In genomic region chr7:46099091-46099490, GRCh38 we compare ENCODE assay signal across 33 cellular contexts.
"Had no signal": no experiment of that assay in that cellular context is flagged by ENCODE, and none has a peak within 500 bp of the region (broad histone marks: within the 10 kb centered on the region; RNA-seq: fewer than 3 reads in every experiment).

No MANE protein-coding gene starts in this region.

- ATAC-seq: activated CD8-positive, alpha-beta T cell treated with anti-CD3 and anti-CD28 coated beads for 36 hours; activated T-cell treated with anti-CD3 and anti-CD28 coated beads, Interleukin-2, amount 50 U/mL, for 72 hours; activated T-helper 17 cell treated with anti-CD3 and anti-CD28 coated beads, Interleukin-2, amount 50 U/mL, for 72 hours had no signal

- DNase-seq: activated CD4-positive, alpha-beta T cell treated with anti-CD3 and anti-CD28 coated beads for 1 hour; activated CD4-positive, alpha-beta T cell treated with anti-CD3 and anti-CD28 coated beads, Interleukin-2, amount 10 ng/mL, durations not matched to agents 24 days and 14 days; activated CD4-positive, alpha-beta T cell treated with anti-CD3 and anti-CD28 coated beads, Interleukin-2, amount 50 U/mL, for 4 hours; activated CD4-positive, CD25-positive, alpha-beta regulatory T cell; activated CD8-positive, alpha-beta T cell treated with anti-CD3 and anti-CD28 coated beads for 36 hours; activated effector memory CD4-positive, alpha-beta T cell treated with anti-CD3 and anti-CD28 coated beads, Interleukin-2, amount 50 U/mL, for 16 hours; activated naive CD4-positive, alpha-beta T cell; activated naive CD4-positive, alpha-beta T cell treated with anti-CD3 and anti-CD28 coated beads, Interleukin-2, amount 50 U/mL, for 16 hours; activated naive CD8-positive, alpha-beta T cell treated with anti-CD3 and anti-CD28 coated beads for 36 hours; activated T-cell treated with anti-CD3 and anti-CD28 coated beads, Interleukin-2, amount 50 U/mL, for 1 hour; activated T-cell treated with anti-CD3 and anti-CD28 coated beads, Interleukin-2, amount 50 U/mL, for 72 hours; amygdala; Kasumi-1; KG1; MG63; NCI-H1048; NCI-H1105 treated with DMSO at 0.1 percent for 48 hours; NCI-H146; NCI-H187; NCI-H2029 treated with DMSO at 0.1 percent for 48 hours; NCI-H2107; NCI-H2171; NCI-H510A; NCI-H526; NCI-H748 treated with DMSO at 0.1 percent for 48 hours; PC-9; SHP77; T1000; WERI-Rb-1 had no signal

- H2AFZ ChIP-seq: PC-9 had no signal

- H3K36me3 ChIP-seq: ascending aorta, MG63, SJCRH30, WERI-Rb-1 had no signal

- H3K9me3 ChIP-seq: ascending aorta, MG63, SJCRH30 had no signal

- H3K4me1 ChIP-seq: ascending aorta had no signal

- H3K27me3 ChIP-seq: ascending aorta, MG63, SJCRH30 had no signal

- H3K4me2 ChIP-seq: PC-9 had no signal

- H3K4me3 ChIP-seq: ascending aorta, MG63, PC-9, SJCRH30, SK-N-MC had no signal

- H3K27ac ChIP-seq: ascending aorta, PC-9, SJCRH30, SK-N-MC, WERI-Rb-1 had no signal
